ENCODE assay signal across 10 cellular contexts in genomic region chr18:45014047-45014501, GRCh38.
DNase-seq lines count a peak whose midpoint lies in the region; ATAC-seq and TF ChIP-seq lines count a peak whose summit lies in the region.
"Had no signal": no experiment of that assay in that cellular context is flagged by ENCODE, and none has a peak within 500 bp of the region (broad histone marks: within the 10 kb centered on the region; RNA-seq: fewer than 3 reads in every experiment).

No MANE protein-coding gene starts in this region.

- H3K27me3 ChIP-seq in GM23338 (ENCODE audit: insufficient read depth) (no peaks in the 10 kb centered on the region), SJSA1 (replicated peaks) (no peaks in the 10 kb centered on the region), cardiac muscle cell (no peaks in the 10 kb centered on the region)

- H3K36me3 ChIP-seq in GM23338 (ENCODE audit: insufficient read depth) (no peaks in the 10 kb centered on the region), SJSA1 (no peaks in the 10 kb centered on the region), cardiac muscle cell (no peaks in the 10 kb centered on the region)

- H3K27ac ChIP-seq in GM23338 (ENCODE audit: low read depth) (no peak overlapping the region), SJSA1 (peak overlapping the region; percentile 55), cardiac muscle cell (no peak overlapping the region)

- H3K9me2 ChIP-seq in GM23338 (ENCODE audit: insufficient read depth), result no peaks in the 10 kb centered on the region; the same call in 1 of the 2 replicates

- DNase-seq in GM23338 (ENCODE audit: low spot score) (peak; percentile 47), SJSA1 (ENCODE audit: low read depth in 1 of 2, low spot score in 2 of 2) (peak; percentile 64 to 76), cardiac muscle cell (ENCODE audit: low read depth in 1 of 2, low spot score in 1 of 2) (peak in 1 of 2 donors; percentile 73), sciatic nerve (ENCODE audit: low spot score) (no peak), NCI-H2107 (lab: John Stamatoyannopoulos, UW) (no peak), NCI-H1694 treated with DMSO at 0.1 percent for 48 hours (lab: John Stamatoyannopoulos, UW) (no peak)
- DNase-seq: NCI-H1930 had no signal

- H3K4me1 ChIP-seq in GM23338 (ENCODE audit: insufficient read depth), result peaks cover 17% of the 10 kb centered on the region
- H3K4me1 ChIP-seq in SJSA1 (replicated peaks), result peaks cover 37% of the 10 kb centered on the region
- no peaks in the 10 kb centered on the region for H3K4me1 ChIP-seq in cardiac muscle cell (ENCODE audit: low read depth)

- no peaks in the 10 kb centered on the region for H3K9me3 Mint-ChIP-seq in GM23338

- no peaks in the 10 kb centered on the region for H3K79me2 ChIP-seq in GM23338 (replicated peaks; ENCODE audit: insufficient read depth)

- no peak overlapping the region for H3K4me3 Mint-ChIP-seq in GM23338

- H4K20me1 ChIP-seq in GM23338 (replicated peaks; ENCODE audit: insufficient read depth), result no peaks in the 10 kb centered on the region

- H3K4me1 Mint-ChIP-seq in GM23338, result peaks cover 52% of the 10 kb centered on the region

- no peak overlapping the region for H3K4me3 ChIP-seq in GM23338
- no peak overlapping the region for H3K4me3 ChIP-seq in SJSA1
- no peak overlapping the region for H3K4me3 ChIP-seq in cardiac muscle cell

- intact Hi-C loops in sciatic nerve (cut with DNase I), result no loop called here

- no peak overlapping the region for H2AFZ ChIP-seq in GM23338

- H3F3A ChIP-seq in GM23338 (replicated peaks; ENCODE audit: low read depth), result no peaks in the 10 kb centered on the region

- H3K9me3 ChIP-seq in SJSA1 (replicated peaks), result no peaks in the 10 kb centered on the region
- no peaks in the 10 kb centered on the region for H3K9me3 ChIP-seq in cardiac muscle cell (ENCODE audit: low read depth)

- no peak for TF ChIP-seq CTCF in GM23338 (conservative IDR thresholded peaks at IDR 0.05; ENCODE audit: low read depth in 2 of 2)
- TF ChIP-seq CTCF in cardiac muscle cell (IDR thresholded peaks at IDR 0.05; ENCODE audit: low read depth, low read length), result peak; percentile 43

- H3K27ac Mint-ChIP-seq in GM23338, result no peak overlapping the region

- H3K36me3 Mint-ChIP-seq in GM23338 (ENCODE audit: low read depth), result peaks cover 3% of the 10 kb centered on the region; the same call in 1 of the 3 replicates

- ATAC-seq in GM23338, result peak; percentile 43
- peak; percentile 43 for ATAC-seq in sciatic nerve
- no peak for ATAC-seq in HG02970 (IDR thresholded peaks at IDR 0.05; ENCODE audit: low FRiP score, unreplicated experiment)
- no peak for ATAC-seq in HG03469 (IDR thresholded peaks at IDR 0.05; ENCODE audit: unreplicated experiment)
- ATAC-seq: left colon had no signal

- no peak overlapping the region for H3K4me2 ChIP-seq in GM23338

- peaks cover 3% of the 10 kb centered on the region for H3K27me3 Mint-ChIP-seq in GM23338 (ENCODE audit: insufficient read depth, low read depth, poor library complexity)

TF ChIP-seq in GM23338, 12 proteins besides CTCF, POLR2A, EP300 and RAD21:
- TF ChIP-seq EZH2 (IDR thresholded peaks at IDR 0.05; ENCODE audit: low read depth, unreplicated experiment) (no peak), CREB1 (CRISPR knock-in tag; IDR thresholded peaks at IDR 0.05; ENCODE audit: low read depth) (no peak), ETS1 (IDR thresholded peaks at IDR 0.05) (no peak), EZH2phosphoT487 (IDR thresholded peaks at IDR 0.05; ENCODE audit: unreplicated experiment) (no peak), NANOG (IDR thresholded peaks at IDR 0.05; ENCODE audit: borderline replicate concordance) (no peak), ZNF462 (CRISPR knock-in tag; IDR thresholded peaks at IDR 0.05) (no peak)

Comparison
In these comparisons a context has a peak if more than half of its experiments do, and no peak if none do; other contexts are left out.
1. ATAC-seq: peak in GM23338 (single experiment) and sciatic nerve (single experiment); none in HG02970 (single experiment) and HG03469 (single experiment).
2. DNase-seq: peak in GM23338 (single experiment) and SJSA1 (2 of 2); none in sciatic nerve (single experiment), NCI-H2107 (single experiment) and NCI-H1694 treated with DMSO at 0.1 percent for 48 hours (single experiment).